Comparison of ENCODE assay signal across 16 cellular contexts in genomic region chr13:93172109-93172508, GRCh38. TPM values are rescaled to one million over a fixed set of nuclear protein-coding genes. Genes with fewer than 3 reads are reported as not detected.
DNase-seq lines count a peak whose midpoint lies in the region; ATAC-seq and TF ChIP-seq lines count a peak whose summit lies in the region.
"Had no signal": no experiment of that assay in that cellular context is flagged by ENCODE, and none has a peak within 500 bp of the region (broad histone marks: within the 10 kb centered on the region; RNA-seq: fewer than 3 reads in every experiment).

No MANE protein-coding gene starts in this region.

- H2BK120ac ChIP-seq in IMR-90 (ENCODE audit: low read depth, low read length) (no peak overlapping the region), mesendoderm (ENCODE audit: low read depth, low read length) (no peak overlapping the region)

- H3K4ac ChIP-seq in IMR-90 (ENCODE audit: low read depth, low read length) (no peak overlapping the region), mesendoderm (ENCODE audit: low read depth, low read length) (no peak overlapping the region)

- H4K5ac ChIP-seq in IMR-90 (ENCODE audit: low read depth, low read length) (no peak overlapping the region), mesendoderm (ENCODE audit: low read length) (no peak overlapping the region)

- H3K27me3 ChIP-seq in IMR-90 (ENCODE audit: control insufficient read depth, insufficient read depth, low read length) (no peaks in the 10 kb centered on the region), brain microvascular endothelial cell (replicated peaks) (no peaks in the 10 kb centered on the region), mesendoderm (ENCODE audit: insufficient read depth, low read length, poor library complexity) (no peaks in the 10 kb centered on the region), MG63 (no peaks in the 10 kb centered on the region)
- H3K27me3 ChIP-seq: BLaER1 treated with 17β-estradiol and CSF1 and Interleukin-3, amounts not matched to agents 10 nM and 100 nM had no signal

- H2AK5ac ChIP-seq in IMR-90 (ENCODE audit: low read depth, low read length) (no peak overlapping the region), mesendoderm (ENCODE audit: low read length) (no peak overlapping the region)

- no peak overlapping the region for H4K91ac ChIP-seq in IMR-90 (ENCODE audit: insufficient read depth, low read depth, low read length)

- H4K8ac ChIP-seq in IMR-90 (ENCODE audit: low read depth in 2 of 2, low read length in 2 of 2) (no peak overlapping the region), mesendoderm (ENCODE audit: low read depth, low read length) (no peak overlapping the region)

- H3K56ac ChIP-seq in IMR-90 (ENCODE audit: extremely low read depth, insufficient read depth, low read length) (no peak overlapping the region), mesendoderm (ENCODE audit: low read length) (no peak overlapping the region)

- H2BK20ac ChIP-seq in IMR-90 (ENCODE audit: low read depth, low read length) = no peak overlapping the region

- no peak overlapping the region for H2BK15ac ChIP-seq in IMR-90 (ENCODE audit: low read depth, low read length)
- no peak overlapping the region for H2BK15ac ChIP-seq in mesendoderm (replicated peaks; ENCODE audit: low read depth)

- H3K79me2 ChIP-seq in mesendoderm (ENCODE audit: control insufficient read depth, insufficient read depth, low read length) = no peaks in the 10 kb centered on the region

- H3K4me2 ChIP-seq in IMR-90 (ENCODE audit: low read depth, low read length) (no peak overlapping the region), mesendoderm (ENCODE audit: low read length) (no peak overlapping the region)
- H3K4me2 ChIP-seq: BLaER1 treated with 17β-estradiol and CSF1 and Interleukin-3, amounts not matched to agents 10 nM and 100 nM had no signal

- H3K9me3 ChIP-seq in IMR-90 (ENCODE audit: control insufficient read depth, insufficient read depth, low read length) (no peaks in the 10 kb centered on the region), MG63 (peaks cover 12% of the 10 kb centered on the region)
- H3K9me3 ChIP-seq: BLaER1 treated with 17β-estradiol and CSF1 and Interleukin-3, amounts not matched to agents 10 nM and 100 nM had no signal

- intact Hi-C loops in IMR-90 (cut with micrococcal nuclease) = no loop called here
- intact Hi-C loops in Right ventricle myocardium superior (cut with DNase I) = no loop called here

- H3K23ac ChIP-seq in IMR-90 (ENCODE audit: low read depth, low read length) (no peak overlapping the region), mesendoderm (ENCODE audit: low read length) (no peak overlapping the region)

- H3K4me3 ChIP-seq in IMR-90 (ENCODE audit: insufficient read depth, low read depth, low read length) = no peak overlapping the region
- no peak overlapping the region for H3K4me3 ChIP-seq in brain microvascular endothelial cell (ENCODE audit: low read depth, low read length)
- no peak overlapping the region for H3K4me3 ChIP-seq in mesendoderm (ENCODE audit: low read length)
- H3K4me3 ChIP-seq in MG63 = no peak overlapping the region
- H3K4me3 ChIP-seq: BLaER1 treated with 17β-estradiol and CSF1 and Interleukin-3, amounts not matched to agents 10 nM and 100 nM had no signal

- peak; percentile 51 for TF ChIP-seq CTCF in C4-2B (conservative IDR thresholded peaks at IDR 0.05)
- TF ChIP-seq CTCF in IMR-90 (conservative IDR thresholded peaks at IDR 0.05; ENCODE audit: low read depth, low read length) = 0 out of 2 replicates have a peak, but pooled peaks have one; percentile 13
- peak; percentile 40 for TF ChIP-seq CTCF in brain microvascular endothelial cell (IDR thresholded peaks at IDR 0.05; ENCODE audit: low read depth, low read length, missing control alignments)

- POLR2A ChIA-PET in IMR-90 (lab: Charles Lee; ENCODE audit: unreplicated experiment) = no interaction called here

- H3K79me1 ChIP-seq in IMR-90 (ENCODE audit: low read depth in 1 of 2, low read length in 2 of 2) (no peaks in the 10 kb centered on the region), mesendoderm (ENCODE audit: low read length) (no peaks in the 10 kb centered on the region)

- no peaks in the 10 kb centered on the region for H4K20me1 ChIP-seq in IMR-90 (ENCODE audit: insufficient read depth, low read length)
- H4K20me1 ChIP-seq: BLaER1 treated with 17β-estradiol and CSF1 and Interleukin-3, amounts not matched to agents 10 nM and 100 nM had no signal

- no peaks in the 10 kb centered on the region for H3K9me1 ChIP-seq in IMR-90 (ENCODE audit: insufficient read depth, low read length)

- H3K4me1 ChIP-seq in IMR-90 (ENCODE audit: control insufficient read depth, insufficient read depth, low read length) (no peaks in the 10 kb centered on the region; the same call in 1 of the 2 replicates), mesendoderm (ENCODE audit: control insufficient read depth, low read depth, low read length) (no peaks in the 10 kb centered on the region)
- H3K4me1 ChIP-seq: BLaER1 treated with 17β-estradiol and CSF1 and Interleukin-3, amounts not matched to agents 10 nM and 100 nM had no signal

- no peak overlapping the region for H3K9ac ChIP-seq in IMR-90 (ENCODE audit: low read depth, low read length)
- no peak overlapping the region for H3K9ac ChIP-seq in mesendoderm (ENCODE audit: low read length)
- H3K9ac ChIP-seq: BLaER1 treated with 17β-estradiol and CSF1 and Interleukin-3, amounts not matched to agents 10 nM and 100 nM had no signal

- dilution Hi-C loops in IMR-90 (cut with HindIII; ENCODE audit: low sequenced_read_pairs, unreplicated experiment) = no loop called here

- CTCF ChIA-PET in IMR-90 (lab: Yijun Ruan, JAX) = no interaction called here

- no peak overlapping the region for H3K27ac ChIP-seq in C4-2B
- no peak overlapping the region for H3K27ac ChIP-seq in IMR-90 (ENCODE audit: insufficient read depth, low read length)
- H3K27ac ChIP-seq in brain microvascular endothelial cell = no peak overlapping the region
- no peak overlapping the region for H3K27ac ChIP-seq in mesendoderm (ENCODE audit: low read depth, low read length)
- H3K27ac ChIP-seq: BLaER1 treated with 17β-estradiol and CSF1 and Interleukin-3, amounts not matched to agents 10 nM and 100 nM had no signal

- ATAC-seq in IMR-90 (ENCODE audit: low read depth) (no peak), Right ventricle myocardium superior (ENCODE audit: poor library complexity) (no peak)
- ATAC-seq: stimulated activated memory B cell treated with anti-CD40 and anti-IgM and Interleukin-4, amounts not matched to agents 10 μg/mL and 1 μg/mL and 100 μg/mL, for 72 hours had no signal

- no CpG with 5 or more reads among the region's 1 CpG for WGBS in IMR-90 (ENCODE audit: extremely low coverage in 2 of 2, insufficient read length in 1 of 2), 2 experiments
- no CpG with 5 or more reads among the region's 1 CpG for WGBS in mesendoderm (ENCODE audit: extremely low coverage, insufficient coverage, low lambda C conversion rate)

- no peak overlapping the region for H2AFZ ChIP-seq in IMR-90 (replicated peaks; ENCODE audit: low read length, poor library complexity)

- no peak for TF ChIP-seq RAD21 in IMR-90 (IDR thresholded peaks at IDR 0.05; ENCODE audit: low read length)

- no peak overlapping the region for H2AK9ac ChIP-seq in IMR-90 (replicated peaks; ENCODE audit: low read depth, low read length, poor library complexity)

- in situ Hi-C loops in IMR-90 (cut with MboI; ENCODE audit: low sequenced_read_pairs) (loop anchor here (25.0 kb wide), 1 partner anchor 985 kb away; no protein-coding TSS in a partner anchor), brain microvascular endothelial cell (cut with HindIII; ENCODE audit: low pct_ligation_motif_present, low sequenced_read_pairs) (no loop called here)

- DNase-seq in IMR-90 (no peak), brain microvascular endothelial cell (no peak), mesendoderm (peak; percentile 17), MG63 (no peak), Right ventricle myocardium superior (no peak), AG20443 (ENCODE audit: low spot score) (no peak)
- no peak for DNase-seq in activated CD4-positive, alpha-beta T cell treated with anti-CD3 and anti-CD28 coated beads, Interleukin-2, amount 50 U/mL, for 1 hour
- DNase-seq: activated CD4-positive, alpha-beta T cell treated with anti-CD3 and anti-CD28 coated beads, Interleukin-2, amount 50 U/mL, for 48 hours; activated effector memory CD4-positive, alpha-beta T cell treated with Interleukin-2 at 50 U/mL for 16 hours; islet precursor cell; NCI-H1105 treated with DMSO at 0.1 percent for 48 hours; NCI-H446; stimulated activated CD4-positive, alpha-beta T cell treated with anti-CD3 and anti-CD28 coated beads, Interleukin-2, amount 100 ng/mL, for 24 hours had no signal

- TF ChIP-seq POLR2A in IMR-90 (IDR thresholded peaks at IDR 0.05; ENCODE audit: low read depth, low read length) = no peak

- BruUV-seq in IMR-90 (replicated peaks; lab: Mats Ljungman, UMichigan) = no TSS peak

- no peak overlapping the region for H3K14ac ChIP-seq in IMR-90 (replicated peaks; ENCODE audit: low read depth, low read length)

- H3K18ac ChIP-seq in IMR-90 (ENCODE audit: low read depth, low read length) = no peak overlapping the region
- no peak overlapping the region for H3K18ac ChIP-seq in mesendoderm (ENCODE audit: low read length)

- H2BK5ac ChIP-seq in IMR-90 (ENCODE audit: low read depth, low read length, poor library complexity, severe bottlenecking) = no peak overlapping the region
- H2BK5ac ChIP-seq in mesendoderm (ENCODE audit: low read length) = no peak overlapping the region

- H3K36me3 ChIP-seq in IMR-90 (ENCODE audit: control insufficient read depth, insufficient read depth, low read length) = no peaks in the 10 kb centered on the region
- no peaks in the 10 kb centered on the region for H3K36me3 ChIP-seq in brain microvascular endothelial cell (replicated peaks)
- no peaks in the 10 kb centered on the region for H3K36me3 ChIP-seq in mesendoderm (ENCODE audit: control insufficient read depth, insufficient read depth, low read length)
- no peaks in the 10 kb centered on the region for H3K36me3 ChIP-seq in MG63
- H3K36me3 ChIP-seq: BLaER1 treated with 17β-estradiol and CSF1 and Interleukin-3, amounts not matched to agents 10 nM and 100 nM had no signal

TF ChIP-seq in IMR-90, 13 proteins besides CTCF, POLR2A, EP300 and RAD21:
- TF ChIP-seq RCOR1 (IDR thresholded peaks at IDR 0.05; ENCODE audit: insufficient replicate concordance, low read length) (no peak), RFX5 (IDR thresholded peaks at IDR 0.05; ENCODE audit: low read depth, low read length) (no peak)

RNA-seq across cellular contexts. Expression of gene GPC6, which starts 54.5 kb away (rescaled TPM):
- total RNA-seq in IMR-90 (2012; rRNA removed) (31.4 and 39.4 TPM in 2 replicates), Right ventricle myocardium superior (3.3 TPM)
- polyA plus RNA-seq in IMR-90 (2012; rRNA removed) = 14.3 and 14.9 TPM in 2 replicates
- polyA plus RNA-seq in IMR-90 (2012; cell fraction: cytosol; rRNA removed) = 4.9 and 11.6 TPM in 2 replicates
- 4.4 and 7.9 TPM in 2 replicates for polyA plus RNA-seq in IMR-90 (2012; cell fraction: nucleus; rRNA removed; ENCODE audit: low replicate concordance)
- 31.0 TPM for polyA plus RNA-seq in mesendoderm (2013, experiment 1 of 2)
- polyA plus RNA-seq in mesendoderm (2013, experiment 2 of 2) = 31.2 TPM
- total RNA-seq in MG63 (2014; rRNA removed; shearing (Covaris generic); ENCODE audit: low replicate concordance) = 4.1 and 10.1 TPM in 2 replicates
